In the genomic region with DNA sequence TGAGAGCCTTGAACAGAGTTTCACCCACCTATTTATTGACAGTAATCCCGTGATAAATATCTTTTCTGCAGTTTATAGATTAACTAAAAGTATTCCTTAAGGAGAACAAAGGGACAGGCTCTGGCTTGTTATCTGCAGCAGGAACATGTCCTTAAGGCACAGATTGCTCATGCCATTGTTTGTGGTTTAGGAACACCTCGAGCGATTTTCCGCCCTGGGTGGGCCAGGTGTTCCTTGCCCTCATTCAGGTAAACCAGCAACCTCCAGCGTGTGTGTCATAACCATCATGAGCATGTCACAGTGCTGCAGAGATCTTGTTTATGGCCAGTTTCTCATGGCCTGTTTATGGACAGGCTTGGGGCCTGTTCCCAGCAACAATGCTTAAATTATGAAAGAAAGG, we compare ENCODE assay signal across 1 cellular context.
TF ChIP-seq lines count a peak whose summit lies in the region.

No MANE protein-coding gene starts in this region.

TF ChIP-seq in HepG2, 621 proteins besides CTCF, POLR2A, EP300 and RAD21:
- peak; percentile 82 for TF ChIP-seq ZNF761 (CRISPR knock-in tag; conservative IDR thresholded peaks at IDR 0.05)
